In genomic region chr11:67357831-67358555, GRCh38 we compare ENCODE assay signal across 14 cellular contexts. TPM values are rescaled to one million over a fixed set of nuclear protein-coding genes. Genes with fewer than 3 reads are reported as not detected.
DNase-seq lines count a peak whose midpoint lies in the region; ATAC-seq and TF ChIP-seq lines count a peak whose summit lies in the region.
"Had no signal": no experiment of that assay in that cellular context is flagged by ENCODE, and none has a peak within 500 bp of the region (broad histone marks: within the 10 kb centered on the region; RNA-seq: fewer than 3 reads in every experiment).

No MANE protein-coding gene starts in this region.

- H3K79me2 ChIP-seq in Loucy (ENCODE audit: insufficient read depth, low read length): no peaks in the 10 kb centered on the region
- no peaks in the 10 kb centered on the region for H3K79me2 ChIP-seq in neural progenitor cell (ENCODE audit: low read depth)

- no peak overlapping the region for H3K4me2 ChIP-seq in Loucy (ENCODE audit: low read depth, low read length, poor library complexity, severe bottlenecking)
- H3K4me2 ChIP-seq in neural progenitor cell: no peak overlapping the region

- no peaks in the 10 kb centered on the region for H3K9me3 Mint-ChIP-seq in dendritic cell treated with granulocyte-macrophage colony-stimulating factor and Interleukin-4, amounts not matched to agents 40 ng/mL and 50 ng/mL, for 4 days
- peaks cover 2% of the 10 kb centered on the region for H3K9me3 Mint-ChIP-seq in neural progenitor cell
- no peaks in the 10 kb centered on the region for H3K9me3 Mint-ChIP-seq in naive thymus-derived CD8-positive, alpha-beta T cell
- no peaks in the 10 kb centered on the region for H3K9me3 Mint-ChIP-seq in activated CD8-positive, alpha-beta memory T cell treated with anti-CD3 and anti-CD28 coated beads, Interleukin-2, amount 10 ng/mL, durations not matched to agents 7 days and 5 days (ENCODE audit: low read depth)
- H3K9me3 Mint-ChIP-seq: activated T-helper 2 cell treated with anti-CD3 and anti-CD28 coated beads, Interferon-gamma antibody, Interleukin-2, Interleukin-4, amounts not matched to agents 10 μg/mL and 5 μg/mL and 100 μg/mL, durations not matched to agents 14 hours and 24 hours and 36 hours; natural killer cell treated with Interleukin-12 subunit alpha and Interleukin-12 subunit beta and Interleukin-15 and Interleukin-18, amount 100 ng/mL, for 72 hours had no signal

- H3K4me1 ChIP-seq in Loucy (ENCODE audit: insufficient read depth, low read length, poor library complexity, severe bottlenecking) (peaks cover 27% of the 10 kb centered on the region), neural progenitor cell (peaks cover 33% of the 10 kb centered on the region), testis (peaks cover 27% of the 10 kb centered on the region)

- CTCF ChIA-PET in activated CD8-positive, alpha-beta memory T cell treated with anti-CD3 and anti-CD28 coated beads, Interleukin-2, amount 10 ng/mL, durations not matched to agents 7 days and 5 days (lab: Charles Lee): interaction anchor here (0.8 to 26.6 kb wide), 7 partner anchors 9 to 46 kb away, joined by 3 to 1153 read pairs (median 9); partner anchors contain the start of genes CLCF1, PPP1CA, RAD9A and TBC1D10C

- H3K9me2 ChIP-seq in Loucy (replicated peaks; ENCODE audit: low read depth, low read length): no peaks in the 10 kb centered on the region

- H3K4me1 Mint-ChIP-seq in dendritic cell treated with granulocyte-macrophage colony-stimulating factor and Interleukin-4, amounts not matched to agents 40 ng/mL and 50 ng/mL, for 4 days (ENCODE audit: low read depth): peaks cover 76% of the 10 kb centered on the region
- peaks cover 33% of the 10 kb centered on the region for H3K4me1 Mint-ChIP-seq in neural progenitor cell
- H3K4me1 Mint-ChIP-seq in naive thymus-derived CD8-positive, alpha-beta T cell: peaks cover 14 to 67% (median 26%) of the 10 kb centered on the region in 4 donors
- H3K4me1 Mint-ChIP-seq in activated CD8-positive, alpha-beta memory T cell treated with anti-CD3 and anti-CD28 coated beads, Interleukin-2, amount 10 ng/mL, durations not matched to agents 7 days and 5 days: peaks cover 20% of the 10 kb centered on the region

- H3F3A ChIP-seq in Loucy (ENCODE audit: low read depth) (no peaks in the 10 kb centered on the region), neural progenitor cell (ENCODE audit: low read depth) (peaks cover 20% of the 10 kb centered on the region)

- H4K20me1 ChIP-seq in Loucy (ENCODE audit: insufficient read depth, low read length, poor library complexity, severe bottlenecking): no peaks in the 10 kb centered on the region
- no peaks in the 10 kb centered on the region for H4K20me1 ChIP-seq in neural progenitor cell (ENCODE audit: low read depth)
- H4K20me1 ChIP-seq: BLaER1 had no signal

- H2AFZ ChIP-seq in Loucy (ENCODE audit: low read length): no peak overlapping the region
- no peak overlapping the region for H2AFZ ChIP-seq in neural progenitor cell (replicated peaks)

- H3K27ac ChIP-seq in neural progenitor cell (no peak overlapping the region), testis (no peak overlapping the region)
- H3K27ac ChIP-seq: BLaER1 had no signal

- ATAC-seq in naive thymus-derived CD8-positive, alpha-beta T cell: no peak
- no peak for ATAC-seq in activated CD8-positive, alpha-beta memory T cell treated with anti-CD3 and anti-CD28 coated beads, Interleukin-2, amount 10 ng/mL, durations not matched to agents 7 days and 5 days
- ATAC-seq: activated CD4-positive, CD25-positive, alpha-beta regulatory T cell treated with anti-CD3 and anti-CD28 coated beads, Interleukin-2, amount 50 U/mL, for 24 hours; natural killer cell treated with Interleukin-12 subunit alpha and Interleukin-12 subunit beta and Interleukin-15 and Interleukin-18, amount 100 ng/mL, for 72 hours had no signal

- POLR2A ChIA-PET in naive thymus-derived CD8-positive, alpha-beta T cell (lab: Charles Lee): interaction anchor here (0.6 to 19.8 kb wide), 5 partner anchors 9 to 101 kb away, joined by 3 to 493 read pairs (median 4); partner anchors contain the start of genes CLCF1, RAD9A and TBC1D10C

- H3K4me3 ChIP-seq in Loucy (ENCODE audit: low read length, poor library complexity, severe bottlenecking): no peak overlapping the region
- no peak overlapping the region for H3K4me3 ChIP-seq in neural progenitor cell
- no peak overlapping the region for H3K4me3 ChIP-seq in testis
- H3K4me3 ChIP-seq: BLaER1 had no signal

- H3K9ac ChIP-seq in Loucy (ENCODE audit: low read depth, low read length, poor library complexity, severe bottlenecking) (peak overlapping the region; percentile 8), neural progenitor cell (no peak overlapping the region)

- TF ChIP-seq POLR2A in testis (IDR thresholded peaks at IDR 0.05): no peak

- no peaks in the 10 kb centered on the region for H3K9me3 ChIP-seq in Loucy (ENCODE audit: insufficient read depth, low read depth, low read length)
- no peaks in the 10 kb centered on the region for H3K9me3 ChIP-seq in neural progenitor cell (ENCODE audit: low read depth)
- no peaks in the 10 kb centered on the region for H3K9me3 ChIP-seq in testis
- H3K9me3 ChIP-seq: BLaER1 had no signal

- H3K36me3 Mint-ChIP-seq in dendritic cell treated with granulocyte-macrophage colony-stimulating factor and Interleukin-4, amounts not matched to agents 40 ng/mL and 50 ng/mL, for 4 days (ENCODE audit: low read depth): peaks cover 4% of the 10 kb centered on the region
- peaks cover 2% of the 10 kb centered on the region for H3K36me3 Mint-ChIP-seq in neural progenitor cell
- H3K36me3 Mint-ChIP-seq in naive thymus-derived CD8-positive, alpha-beta T cell: no peaks in the 10 kb centered on the region
- H3K36me3 Mint-ChIP-seq in activated CD8-positive, alpha-beta memory T cell treated with anti-CD3 and anti-CD28 coated beads, Interleukin-2, amount 10 ng/mL, durations not matched to agents 7 days and 5 days: no peaks in the 10 kb centered on the region
- H3K36me3 Mint-ChIP-seq: natural killer cell treated with Interleukin-12 subunit alpha and Interleukin-12 subunit beta and Interleukin-15 and Interleukin-18, amount 100 ng/mL, for 72 hours had no signal

- H3K27ac Mint-ChIP-seq in dendritic cell treated with granulocyte-macrophage colony-stimulating factor and Interleukin-4, amounts not matched to agents 40 ng/mL and 50 ng/mL, for 4 days: peak overlapping the region; percentile 99
- peak overlapping the region; percentile 18 for H3K27ac Mint-ChIP-seq in neural progenitor cell
- peak overlapping the region in 2 of 10 donors; percentile 51 to 53 for H3K27ac Mint-ChIP-seq in naive thymus-derived CD8-positive, alpha-beta T cell
- no peak overlapping the region for H3K27ac Mint-ChIP-seq in activated CD8-positive, alpha-beta memory T cell treated with anti-CD3 and anti-CD28 coated beads, Interleukin-2, amount 10 ng/mL, durations not matched to agents 7 days and 5 days
- H3K27ac Mint-ChIP-seq: activated T-helper 2 cell treated with anti-CD3 and anti-CD28 coated beads, Interferon-gamma antibody, Interleukin-2, Interleukin-4, amounts not matched to agents 10 μg/mL and 5 μg/mL and 100 μg/mL, durations not matched to agents 14 hours and 24 hours and 36 hours had no signal

- H3K27me3 ChIP-seq in Loucy (ENCODE audit: insufficient read depth, low read length, poor library complexity, severe bottlenecking): no peaks in the 10 kb centered on the region
- no peaks in the 10 kb centered on the region for H3K27me3 ChIP-seq in neural progenitor cell
- H3K27me3 ChIP-seq in testis: no peaks in the 10 kb centered on the region

- H3K36me3 ChIP-seq in Loucy (ENCODE audit: insufficient read depth, low read length): no peaks in the 10 kb centered on the region
- no peaks in the 10 kb centered on the region for H3K36me3 ChIP-seq in neural progenitor cell
- no peaks in the 10 kb centered on the region for H3K36me3 ChIP-seq in testis (ENCODE audit: low read depth, missing control alignments)
- H3K36me3 ChIP-seq: BLaER1 had no signal

- no peak for TF ChIP-seq CTCF in Loucy (conservative IDR thresholded peaks at IDR 0.05; ENCODE audit: low read length)
- no peak for TF ChIP-seq CTCF in neural progenitor cell (IDR thresholded peaks at IDR 0.05)
- TF ChIP-seq CTCF in testis (IDR thresholded peaks at IDR 0.05): no peak

- 83% methylated on average over 10 of the region's 10 CpGs for WGBS in testis, 2 donors

- no peaks in the 10 kb centered on the region for H3K27me3 Mint-ChIP-seq in dendritic cell treated with granulocyte-macrophage colony-stimulating factor and Interleukin-4, amounts not matched to agents 40 ng/mL and 50 ng/mL, for 4 days
- H3K27me3 Mint-ChIP-seq in neural progenitor cell (ENCODE audit: insufficient read depth, low read depth): peaks cover 6% of the 10 kb centered on the region
- no peaks in the 10 kb centered on the region for H3K27me3 Mint-ChIP-seq in naive thymus-derived CD8-positive, alpha-beta T cell
- H3K27me3 Mint-ChIP-seq in activated CD8-positive, alpha-beta memory T cell treated with anti-CD3 and anti-CD28 coated beads, Interleukin-2, amount 10 ng/mL, durations not matched to agents 7 days and 5 days: peaks cover 28% of the 10 kb centered on the region

- H3K4me3 Mint-ChIP-seq in dendritic cell treated with granulocyte-macrophage colony-stimulating factor and Interleukin-4, amounts not matched to agents 40 ng/mL and 50 ng/mL, for 4 days: no peak overlapping the region
- H3K4me3 Mint-ChIP-seq in neural progenitor cell: peak overlapping the region; percentile 3
- H3K4me3 Mint-ChIP-seq in naive thymus-derived CD8-positive, alpha-beta T cell: peak overlapping the region in 1 of 10 donors; percentile 4
- no peak overlapping the region for H3K4me3 Mint-ChIP-seq in activated CD8-positive, alpha-beta memory T cell treated with anti-CD3 and anti-CD28 coated beads, Interleukin-2, amount 10 ng/mL, durations not matched to agents 7 days and 5 days
- H3K4me3 Mint-ChIP-seq: natural killer cell treated with Interleukin-12 subunit alpha and Interleukin-12 subunit beta and Interleukin-15 and Interleukin-18, amount 100 ng/mL, for 72 hours had no signal

- DNase-seq in AG20443 (ENCODE audit: low spot score) (peak; percentile 18), neural progenitor cell (ENCODE audit: low spot score) (no peak), SHP77 treated with DMSO at 0.1 percent for 48 hours (lab: John Stamatoyannopoulos, UW) (no peak), testis (no peak)
- DNase-seq in naive thymus-derived CD8-positive, alpha-beta T cell: no peak
- no peak for DNase-seq in activated CD8-positive, alpha-beta memory T cell treated with anti-CD3 and anti-CD28 coated beads, Interleukin-2, amount 10 ng/mL, durations not matched to agents 7 days and 5 days
- DNase-seq: cortex of kidney had no signal

- intact Hi-C loops in dendritic cell treated with granulocyte-macrophage colony-stimulating factor and Interleukin-4, amounts not matched to agents 40 ng/mL and 50 ng/mL, for 4 days (cut with micrococcal nuclease): loop anchor here (1.0 to 10.0 kb wide), 3 partner anchors 15 to 227 kb away; partner anchors contain the start of genes CLCF1 and GSTP1
- intact Hi-C loops in testis (cut with DNase I; ENCODE audit: low total_unique reads): no loop called here

RNA-seq across cellular contexts. Expression of gene POLD4, which starts 4.6 kb away (rescaled TPM):
- total RNA-seq in neural progenitor cell (ENCODE audit: low replicate concordance) (1.1 and 17.8 TPM in 2 replicates), testis (10 to 100 TPM; 53.8 to 59.1 TPM)
- 100 to 1,000 TPM; 102 to 110 TPM for total RNA-seq in naive thymus-derived CD8-positive, alpha-beta T cell
- 100 to 1,000 TPM in 2 of 3 donors, 10 to 100 TPM in 1; 87.7 to 105 (median 102) TPM for polyA plus RNA-seq in naive thymus-derived CD8-positive, alpha-beta T cell
- total RNA-seq in activated CD8-positive, alpha-beta memory T cell treated with anti-CD3 and anti-CD28 coated beads, Interleukin-2, amount 10 ng/mL, durations not matched to agents 7 days and 5 days: 10 to 100 TPM; 36.5 to 49.6 TPM
- polyA plus RNA-seq in testis (ENCODE audit: insufficient read depth, low read depth, low replicate concordance): 54.6 TPM

RNA-seq across cellular contexts. Expression of gene CLCF1, which starts 15.4 kb away (rescaled TPM):
- total RNA-seq in neural progenitor cell (ENCODE audit: low replicate concordance): 2.0 and 3.7 TPM in 2 replicates
- total RNA-seq in naive thymus-derived CD8-positive, alpha-beta T cell: 1 to 10 TPM; 1.1 to 1.5 TPM
- polyA plus RNA-seq in naive thymus-derived CD8-positive, alpha-beta T cell: under 1 TPM in 1 of 3 donors, not detected in 2; 0.58 TPM
- 1 to 10 TPM in 1 of 2 experiments, under 1 TPM in 1; 0.76 to 1.9 TPM for total RNA-seq in activated CD8-positive, alpha-beta memory T cell treated with anti-CD3 and anti-CD28 coated beads, Interleukin-2, amount 10 ng/mL, durations not matched to agents 7 days and 5 days
- total RNA-seq in testis: 1 to 10 TPM; 3.7 to 6.8 TPM
- polyA plus RNA-seq in testis (ENCODE audit: insufficient read depth, low read depth, low replicate concordance): 2.7 TPM
- total RNA-seq: temporal lobe had no signal

RNA-seq across cellular contexts. Expression of gene RAD9A, which starts 33.8 kb away (rescaled TPM):
- total RNA-seq in neural progenitor cell (ENCODE audit: low replicate concordance): 10.4 and 37.5 TPM in 2 replicates
- 10 to 100 TPM; 47.3 to 58.1 TPM for total RNA-seq in naive thymus-derived CD8-positive, alpha-beta T cell
- 1 to 10 TPM; 6.5 to 9.4 (median 6.6) TPM for polyA plus RNA-seq in naive thymus-derived CD8-positive, alpha-beta T cell
- 10 to 100 TPM; 49.6 to 80.5 TPM for total RNA-seq in activated CD8-positive, alpha-beta memory T cell treated with anti-CD3 and anti-CD28 coated beads, Interleukin-2, amount 10 ng/mL, durations not matched to agents 7 days and 5 days
- 10 to 100 TPM; 35.8 to 46.2 TPM for total RNA-seq in testis
- polyA plus RNA-seq in testis (ENCODE audit: insufficient read depth, low read depth, low replicate concordance): 25.7 TPM

RNA-seq across cellular contexts. Expression of gene PPP1CA, which starts 43.7 kb away (rescaled TPM):
- total RNA-seq in neural progenitor cell (ENCODE audit: low replicate concordance) (102 and 189 TPM in 2 replicates), testis (100 to 1,000 TPM; 100 to 129 TPM)
- 100 to 1,000 TPM; 141 to 146 TPM for total RNA-seq in naive thymus-derived CD8-positive, alpha-beta T cell
- polyA plus RNA-seq in naive thymus-derived CD8-positive, alpha-beta T cell: 100 to 1,000 TPM; 357 to 518 (median 403) TPM
- total RNA-seq in activated CD8-positive, alpha-beta memory T cell treated with anti-CD3 and anti-CD28 coated beads, Interleukin-2, amount 10 ng/mL, durations not matched to agents 7 days and 5 days: 100 to 1,000 TPM; 309 to 360 TPM
- 79.7 TPM for polyA plus RNA-seq in testis (ENCODE audit: insufficient read depth, low read depth, low replicate concordance)

RNA-seq across cellular contexts. Expression of gene TBC1D10C, which starts 45.9 kb away (rescaled TPM):
- 0.15 and 1.1 TPM in 2 replicates for total RNA-seq in neural progenitor cell (ENCODE audit: low replicate concordance)
- 100 to 1,000 TPM; 403 to 419 TPM for total RNA-seq in naive thymus-derived CD8-positive, alpha-beta T cell
- 100 to 1,000 TPM; 231 to 307 (median 251) TPM for polyA plus RNA-seq in naive thymus-derived CD8-positive, alpha-beta T cell
- total RNA-seq in activated CD8-positive, alpha-beta memory T cell treated with anti-CD3 and anti-CD28 coated beads, Interleukin-2, amount 10 ng/mL, durations not matched to agents 7 days and 5 days: 100 to 1,000 TPM; 278 to 312 TPM
- total RNA-seq in testis: 1 to 10 TPM; 1.8 to 3.8 TPM
- 3.3 TPM for polyA plus RNA-seq in testis (ENCODE audit: insufficient read depth, low read depth, low replicate concordance)
